ENCODE assay signal across 8 cellular contexts in genomic region chr17:28661635-28662526, GRCh38.
DNase-seq lines count a peak whose midpoint lies in the region; ATAC-seq and FAIRE-seq lines count a peak whose summit lies in the region.

SDF2 (minus strand) TSS chr17:28661906; CDS start chr17:28661876, 30 bp downstream.
SUPT6H (plus strand) TSS chr17:28662205; CDS start chr17:28673402, 11,197 bp downstream.

- H3K36me3 ChIP-seq in BLaER1 treated with 17β-estradiol and CSF1 and Interleukin-3, amounts not matched to agents 10 nM and 100 nM: peaks cover 33 to 68% (median 59%) of the 10 kb centered on the region in 11 experiments

- peaks cover 19 to 88% (median 57%) of the 10 kb centered on the region in 11 experiments; a peak in 17 of 22 replicates for H4K20me1 ChIP-seq in BLaER1 treated with 17β-estradiol and CSF1 and Interleukin-3, amounts not matched to agents 10 nM and 100 nM

- DNase-seq in GM19239 (ENCODE audit: insufficient read length, low spot score) (peak; percentile 95), NCI-H526 (lab: John Stamatoyannopoulos, UW) (peak; percentile 94 to 97), left kidney (ENCODE audit: low read depth, low spot score) (peak; percentile 96)
- peak; percentile 98 for DNase-seq in activated CD4-positive, alpha-beta T cell treated with anti-CD3 and anti-CD28 coated beads for 48 hours
- peak; percentile 97 to 98 for DNase-seq in stimulated activated CD4-positive, alpha-beta T cell treated with anti-CD3 and anti-CD28 coated beads, Interleukin-2, amount 100 ng/mL, for 24 hours

- H3K27me3 ChIP-seq in BLaER1 treated with 17β-estradiol and CSF1 and Interleukin-3, amounts not matched to agents 10 nM and 100 nM: no peaks in the 10 kb centered on the region

- H3K9me3 ChIP-seq in BLaER1 treated with 17β-estradiol and CSF1 and Interleukin-3, amounts not matched to agents 10 nM and 100 nM (replicated peaks in 1 of 11): peaks cover 6 to 20% (median 18%) of the 10 kb centered on the region in 11 experiments; a peak in 20 of 22 replicates

- peak; percentile 60 for ATAC-seq in HG03457 (IDR thresholded peaks at IDR 0.05; ENCODE audit: unreplicated experiment)

- H3K9ac ChIP-seq in BLaER1 treated with 17β-estradiol and CSF1 and Interleukin-3, amounts not matched to agents 10 nM and 100 nM: peak within 1 kb of the TSS; percentile 85 to 99 (median 93)

- H3K4me3 ChIP-seq in BLaER1 treated with 17β-estradiol and CSF1 and Interleukin-3, amounts not matched to agents 10 nM and 100 nM: peak within 1 kb of the TSS; percentile 72 to 96 (median 89)

- H3K4me2 ChIP-seq in BLaER1 treated with 17β-estradiol and CSF1 and Interleukin-3, amounts not matched to agents 10 nM and 100 nM: peak within 1 kb of the TSS; percentile 79 to 97 (median 91)

- FAIRE-seq in GM19239 (lab: Jason Lieb, UNC): peak; percentile 95

- peaks cover 29 to 49% (median 37%) of the 10 kb centered on the region in 10 experiments for H3K4me1 ChIP-seq in BLaER1 treated with 17β-estradiol and CSF1 and Interleukin-3, amounts not matched to agents 10 nM and 100 nM

- peak within 1 kb of the TSS; percentile 85 to 99 (median 94) for H3K27ac ChIP-seq in BLaER1 treated with 17β-estradiol and CSF1 and Interleukin-3, amounts not matched to agents 10 nM and 100 nM
- H3K27ac ChIP-seq in cingulate gyrus (ENCODE audit: low read depth, low read length): peak within 1 kb of the TSS; percentile 97

Comparison
In these comparisons a context has a peak if more than half of its experiments do, and no peak if none do; other contexts are left out.
1. Peak in every context shown above with its lines: DNase-seq, ATAC-seq, H3K4me3 ChIP-seq and H3K27ac ChIP-seq.